In the genomic region with DNA sequence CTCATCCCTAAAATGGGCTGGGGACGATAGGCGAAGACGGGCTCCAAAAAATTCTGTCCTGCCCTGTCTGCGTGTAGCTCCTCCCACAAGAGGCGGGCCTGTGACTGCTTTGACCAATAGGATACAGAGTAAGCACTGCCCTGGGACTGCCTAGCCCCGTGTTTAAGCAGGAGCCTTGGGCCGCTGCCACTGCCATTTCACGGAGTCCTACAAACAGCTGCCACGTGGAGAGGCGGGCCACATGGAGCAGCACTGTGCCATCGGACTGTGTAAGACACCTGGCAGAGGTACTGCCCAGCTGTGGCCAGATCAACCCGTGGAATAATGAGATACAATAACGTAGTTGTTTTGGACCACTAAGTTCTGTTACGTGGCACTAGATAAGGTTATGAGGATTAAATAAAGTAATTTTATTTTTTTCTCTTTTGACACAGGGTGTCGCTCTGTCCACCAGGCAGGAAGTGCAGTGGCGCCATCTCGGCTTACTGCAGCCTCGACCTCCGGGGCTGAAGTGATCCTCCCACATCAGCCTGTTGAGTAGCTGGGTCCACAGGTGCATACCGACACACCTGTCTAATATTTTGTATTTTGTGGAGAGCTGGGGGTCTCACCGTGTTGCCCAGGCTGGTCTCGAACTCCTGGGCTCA, we compare ENCODE assay signal across 2 cellular contexts.
TF ChIP-seq lines count a peak whose summit lies in the region.

No MANE protein-coding gene starts in this region.

TF ChIP-seq in HCT116, 20 proteins besides CTCF, POLR2A, EP300 and RAD21:
- TF ChIP-seq EGR1 (IDR thresholded peaks at IDR 0.05; ENCODE audit: low read depth) (no peak), ELF1 (IDR thresholded peaks at IDR 0.05; ENCODE audit: borderline replicate concordance, low read depth) (no peak), YY1 (IDR thresholded peaks at IDR 0.05; ENCODE audit: extremely low read depth, insufficient replicate concordance, low read depth, low read length) (no peak), POLR2AphosphoS5 (IDR thresholded peaks at IDR 0.05; ENCODE audit: low read depth, low read length) (no peak), EZH2 (IDR thresholded peaks at IDR 0.05) (no peak), ZBTB33 (IDR thresholded peaks at IDR 0.05; ENCODE audit: extremely low read depth, insufficient replicate concordance, low read length) (no peak), FOSL1 (IDR thresholded peaks at IDR 0.05; ENCODE audit: low read depth) (no peak), SP1 (IDR thresholded peaks at IDR 0.05; ENCODE audit: low read depth) (no peak), CBX3 (IDR thresholded peaks at IDR 0.05; ENCODE audit: low read depth) (no peak), SRF (IDR thresholded peaks at IDR 0.05; ENCODE audit: low read depth) (no peak), JUND (IDR thresholded peaks at IDR 0.05) (no peak), SIN3A (IDR thresholded peaks at IDR 0.05; ENCODE audit: low read depth) (no peak), ZFX (IDR thresholded peaks at IDR 0.05) (no peak), TCF7L2 (IDR thresholded peaks at IDR 0.05; ENCODE audit: borderline replicate concordance, extremely low read depth, insufficient read depth, insufficient read length) (no peak), ZNF274 (IDR thresholded peaks at IDR 0.05; ENCODE audit: low read depth, low read length) (no peak), REST (IDR thresholded peaks at IDR 0.05; ENCODE audit: low read depth) (no peak), EZH2phosphoT487 (IDR thresholded peaks at IDR 0.05; ENCODE audit: borderline replicate concordance) (no peak), CEBPB (IDR thresholded peaks at IDR 0.05; ENCODE audit: low read depth) (no peak)
- TF ChIP-seq, protein P1, sequence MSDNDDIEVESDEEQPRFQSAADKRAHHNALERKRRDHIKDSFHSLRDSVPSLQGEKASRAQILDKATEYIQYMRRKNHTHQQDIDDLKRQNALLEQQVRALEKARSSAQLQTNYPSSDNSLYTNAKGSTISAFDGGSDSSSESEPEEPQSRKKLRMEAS (IDR thresholded peaks at IDR 0.05), result no peak
- TF ChIP-seq, protein P2, sequence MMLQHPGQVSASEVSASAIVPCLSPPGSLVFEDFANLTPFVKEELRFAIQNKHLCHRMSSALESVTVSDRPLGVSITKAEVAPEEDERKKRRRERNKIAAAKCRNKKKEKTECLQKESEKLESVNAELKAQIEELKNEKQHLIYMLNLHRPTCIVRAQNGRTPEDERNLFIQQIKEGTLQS (IDR thresholded peaks at IDR 0.05), result no peak
TF ChIP-seq in HCT116: peak in this region for 0.

TF ChIP-seq in WTC11, 78 proteins besides CTCF, POLR2A, EP300 and RAD21:
- no peak for TF ChIP-seq ZNF423 (CRISPR knock-in tag; IDR thresholded peaks at IDR 0.05)
- TF ChIP-seq GABPB1 (CRISPR knock-in tag; IDR thresholded peaks at IDR 0.05), result no peak
- no peak for TF ChIP-seq JAZF1 (CRISPR knock-in tag; IDR thresholded peaks at IDR 0.05)
- TF ChIP-seq ZNF671 (CRISPR knock-in tag; IDR thresholded peaks at IDR 0.05), result no peak
- TF ChIP-seq SMAD3 (CRISPR knock-in tag; IDR thresholded peaks at IDR 0.05; ENCODE audit: borderline replicate concordance), result no peak
- TF ChIP-seq CBFB (CRISPR knock-in tag; IDR thresholded peaks at IDR 0.05; ENCODE audit: low read depth), result no peak
- TF ChIP-seq HMGA2 (CRISPR knock-in tag; IDR thresholded peaks at IDR 0.05), result no peak
- TF ChIP-seq USF2 (CRISPR knock-in tag; IDR thresholded peaks at IDR 0.05), result no peak
- no peak for TF ChIP-seq ZNF232 (CRISPR knock-in tag; IDR thresholded peaks at IDR 0.05)
- TF ChIP-seq NFATC4 (CRISPR knock-in tag; IDR thresholded peaks at IDR 0.05), result no peak
- no peak for TF ChIP-seq STAT6 (CRISPR knock-in tag; conservative IDR thresholded peaks at IDR 0.05; ENCODE audit: low read depth)
TF ChIP-seq in WTC11: peak in this region for 0.
